In the genomic region with DNA sequence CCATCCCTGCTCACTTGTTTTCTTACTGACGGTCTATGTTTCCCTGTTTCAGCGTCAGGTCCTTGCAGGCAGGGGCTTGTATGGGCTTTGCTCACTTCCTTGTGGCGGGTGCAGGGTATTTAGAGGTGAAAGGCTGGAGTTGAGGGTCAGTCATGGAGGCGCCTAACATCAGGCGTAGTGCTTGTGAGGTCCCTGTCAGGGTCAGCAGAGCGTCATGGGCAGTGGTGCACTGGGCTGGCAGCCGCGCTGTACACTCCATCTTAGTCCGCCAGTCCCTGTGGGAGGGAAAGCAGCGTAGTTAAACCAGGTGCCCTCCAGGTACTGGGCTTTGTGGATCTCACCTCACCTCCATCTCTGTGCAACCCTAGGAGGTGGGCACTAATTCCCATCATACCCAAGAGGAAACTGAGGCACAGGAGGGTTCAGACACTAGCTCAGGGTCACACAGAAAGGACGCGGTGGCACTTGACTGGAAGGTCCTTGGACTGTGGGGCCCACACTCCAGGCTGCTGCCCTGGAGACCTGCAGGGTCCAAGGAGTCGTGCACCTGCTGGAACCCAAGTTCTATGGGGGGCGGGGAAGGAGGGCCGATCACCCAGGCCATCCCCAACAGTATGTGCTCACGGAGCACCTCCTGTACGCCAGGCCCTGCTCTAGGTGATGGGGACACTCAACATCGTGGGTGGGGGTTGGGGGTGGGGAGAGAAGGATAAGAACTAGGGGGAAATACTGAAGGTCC, we compare ENCODE assay signal across 11 cellular contexts. TPM values are rescaled to one million over a fixed set of nuclear protein-coding genes. Genes with fewer than 3 reads are reported as not detected.
DNase-seq lines count a peak whose midpoint lies in the region; ATAC-seq and TF ChIP-seq lines count a peak whose summit lies in the region.
"Had no signal": no experiment of that assay in that cellular context is flagged by ENCODE, and none has a peak within 500 bp of the region (broad histone marks: within the 10 kb centered on the region; RNA-seq: fewer than 3 reads in every experiment).

No MANE protein-coding gene starts in this region.

- no peak for TF ChIP-seq CTCF in GM23338 (conservative IDR thresholded peaks at IDR 0.05; ENCODE audit: low read depth in 2 of 2)
- TF ChIP-seq CTCF in adrenal gland (IDR thresholded peaks at IDR 0.05), result no peak
- TF ChIP-seq CTCF in nephron (IDR thresholded peaks at IDR 0.05; ENCODE audit: unreplicated experiment in 3 of 3), result no peak
- no peak for TF ChIP-seq CTCF in testis (IDR thresholded peaks at IDR 0.05)

- H3K4me3 Mint-ChIP-seq in GM23338, result peak overlapping the region; percentile 37; the same call in 1 of the 3 replicates
- peak overlapping the region; percentile 13 to 51 (median 36) for H3K4me3 Mint-ChIP-seq in nephron

- H3K9ac ChIP-seq in BLaER1 treated with 17β-estradiol and CSF1 and Interleukin-3, amounts not matched to agents 10 nM and 100 nM, result peak overlapping the region in 9 of 11 experiments; percentile 31 to 65 (median 45); a peak in 9 of 22 replicates
- H3K9ac ChIP-seq: SK-N-SH had no signal

- H3K27ac Mint-ChIP-seq in GM23338 (peak overlapping the region; percentile 74), nephron (peak overlapping the region in 2 of 3 experiments; percentile 46 to 48)

- DNase-seq in GM23338 (ENCODE audit: low spot score) (no peak), adrenal gland (no peak), testis (no peak), NCI-H774 (lab: John Stamatoyannopoulos, UW) (no peak), 8988T (no peak)
- DNase-seq: foreskin keratinocyte, SK-N-SH, WERI-Rb-1 had no signal

- H3K4me1 ChIP-seq in BLaER1 treated with 17β-estradiol and CSF1 and Interleukin-3, amounts not matched to agents 10 nM and 100 nM, result peaks cover 39 to 71% (median 48%) of the 10 kb centered on the region in 10 experiments
- H3K4me1 ChIP-seq in GM23338 (ENCODE audit: insufficient read depth) (peaks cover 28% of the 10 kb centered on the region), adrenal gland (replicated peaks in 1 of 2) (peaks cover 62 to 65% of the 10 kb centered on the region in 2 donors), testis (peaks cover 28% of the 10 kb centered on the region)
- H3K4me1 ChIP-seq: foreskin keratinocyte had no signal

- H3K36me3 ChIP-seq in BLaER1 treated with 17β-estradiol and CSF1 and Interleukin-3, amounts not matched to agents 10 nM and 100 nM, result peaks cover 35 to 74% (median 69%) of the 10 kb centered on the region in 11 experiments
- H3K36me3 ChIP-seq in GM23338 (ENCODE audit: insufficient read depth) (peaks cover 26% of the 10 kb centered on the region), adrenal gland (replicated peaks in 1 of 2) (peaks cover 0 to 4% of the 10 kb centered on the region in 2 donors), testis (ENCODE audit: low read depth, missing control alignments) (no peaks in the 10 kb centered on the region)

- H3K27ac ChIP-seq in BLaER1 treated with 17β-estradiol and CSF1 and Interleukin-3, amounts not matched to agents 10 nM and 100 nM, result peak overlapping the region in 2 of 11 experiments; percentile 32 to 61; a peak in 3 of 22 replicates
- peak overlapping the region; percentile 78; the same call in 1 of the 2 replicates for H3K27ac ChIP-seq in GM23338 (ENCODE audit: low read depth)
- peak overlapping the region in 3 of 5 donors; percentile 68 to 81 (median 73) for H3K27ac ChIP-seq in adrenal gland
- H3K27ac ChIP-seq in testis, result no peak overlapping the region
- H3K27ac ChIP-seq: foreskin keratinocyte, WERI-Rb-1 had no signal

- 81 to 88% (median 85%) methylated on average over 8 to 18 of the region's 18 CpGs for WGBS in adrenal gland, 4 donors
- 85 to 86% methylated on average over 13 to 18 of the region's 18 CpGs for WGBS in testis, 2 donors

- H4K20me1 ChIP-seq in BLaER1 treated with 17β-estradiol and CSF1 and Interleukin-3, amounts not matched to agents 10 nM and 100 nM, result peaks cover 56 to 90% (median 88%) of the 10 kb centered on the region in 11 experiments; a peak in 21 of 22 replicates
- H4K20me1 ChIP-seq in GM23338 (replicated peaks; ENCODE audit: insufficient read depth), result peaks cover 59% of the 10 kb centered on the region

- TF ChIP-seq POLR2A in adrenal gland (IDR thresholded peaks at IDR 0.05) (no peak), testis (IDR thresholded peaks at IDR 0.05) (no peak)

- H3K36me3 Mint-ChIP-seq in GM23338 (ENCODE audit: low read depth) (peaks cover 72% of the 10 kb centered on the region), nephron (ENCODE audit: low read depth) (peaks cover 18% of the 10 kb centered on the region)

- peaks cover 17% of the 10 kb centered on the region for H3K27me3 Mint-ChIP-seq in GM23338 (ENCODE audit: insufficient read depth, low read depth, poor library complexity)
- no peaks in the 10 kb centered on the region for H3K27me3 Mint-ChIP-seq in nephron (ENCODE audit: low read depth)

- H3K79me2 ChIP-seq in GM23338 (replicated peaks; ENCODE audit: insufficient read depth), result peaks cover 83% of the 10 kb centered on the region

- no peak overlapping the region for H3K4me3 ChIP-seq in BLaER1 treated with 17β-estradiol and CSF1 and Interleukin-3, amounts not matched to agents 10 nM and 100 nM
- 0 out of 2 replicates have a peak overlapping the region, but pooled peaks have one; percentile 19 for H3K4me3 ChIP-seq in GM23338
- no peak overlapping the region for H3K4me3 ChIP-seq in adrenal gland
- no peak overlapping the region for H3K4me3 ChIP-seq in testis

- H3K9me3 ChIP-seq in BLaER1 treated with 17β-estradiol and CSF1 and Interleukin-3, amounts not matched to agents 10 nM and 100 nM (replicated peaks in 1 of 11), result no peaks in the 10 kb centered on the region
- H3K9me3 ChIP-seq in adrenal gland (replicated peaks in 1 of 3) (no peaks in the 10 kb centered on the region), testis (no peaks in the 10 kb centered on the region)
- H3K9me3 ChIP-seq: SK-N-SH had no signal

- H3K4me1 Mint-ChIP-seq in GM23338 (peaks cover 30% of the 10 kb centered on the region), nephron (peaks cover 33% of the 10 kb centered on the region)

- intact Hi-C loops in adrenal gland (cut with DNase I), result no loop called here
- intact Hi-C loops in testis (cut with DNase I; ENCODE audit: low total_unique reads), result no loop called here

- no peaks in the 10 kb centered on the region for H3K9me2 ChIP-seq in GM23338 (ENCODE audit: insufficient read depth)
- H3K9me2 ChIP-seq: SK-N-SH had no signal

- no peaks in the 10 kb centered on the region for H3K27me3 ChIP-seq in BLaER1 treated with 17β-estradiol and CSF1 and Interleukin-3, amounts not matched to agents 10 nM and 100 nM
- no peaks in the 10 kb centered on the region for H3K27me3 ChIP-seq in GM23338 (ENCODE audit: insufficient read depth)
- H3K27me3 ChIP-seq in adrenal gland, result no peaks in the 10 kb centered on the region
- H3K27me3 ChIP-seq in testis, result no peaks in the 10 kb centered on the region
- H3K27me3 ChIP-seq: foreskin keratinocyte had no signal

- H3K9me3 Mint-ChIP-seq in GM23338 (no peaks in the 10 kb centered on the region; the same call in 2 of the 3 replicates), nephron (no peaks in the 10 kb centered on the region)

- H2AFZ ChIP-seq in GM23338, result no peak overlapping the region

- ATAC-seq in GM23338 (no peak), HG03378 (IDR thresholded peaks at IDR 0.05; ENCODE audit: unreplicated experiment) (no peak)
- ATAC-seq: foreskin keratinocyte had no signal

- peak overlapping the region in 10 of 11 experiments; percentile 5 to 99 (median 92); a peak in 16 of 22 replicates for H3K4me2 ChIP-seq in BLaER1 treated with 17β-estradiol and CSF1 and Interleukin-3, amounts not matched to agents 10 nM and 100 nM
- H3K4me2 ChIP-seq in GM23338, result no peak overlapping the region
- H3K4me2 ChIP-seq: SK-N-SH had no signal

- H3F3A ChIP-seq in GM23338 (replicated peaks; ENCODE audit: low read depth), result peaks cover 21% of the 10 kb centered on the region; the same call in 1 of the 2 replicates

TF ChIP-seq in GM23338, 12 proteins besides CTCF, POLR2A, EP300 and RAD21 (continues in another document):
- TF ChIP-seq, protein P1, sequence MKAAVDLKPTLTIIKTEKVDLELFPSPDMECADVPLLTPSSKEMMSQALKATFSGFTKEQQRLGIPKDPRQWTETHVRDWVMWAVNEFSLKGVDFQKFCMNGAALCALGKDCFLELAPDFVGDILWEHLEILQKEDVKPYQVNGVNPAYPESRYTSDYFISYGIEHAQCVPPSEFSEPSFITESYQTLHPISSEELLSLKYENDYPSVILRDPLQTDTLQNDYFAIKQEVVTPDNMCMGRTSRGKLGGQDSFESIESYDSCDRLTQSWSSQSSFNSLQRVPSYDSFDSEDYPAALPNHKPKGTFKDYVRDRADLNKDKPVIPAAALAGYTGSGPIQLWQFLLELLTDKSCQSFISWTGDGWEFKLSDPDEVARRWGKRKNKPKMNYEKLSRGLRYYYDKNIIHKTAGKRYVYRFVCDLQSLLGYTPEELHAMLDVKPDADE (IDR thresholded peaks at IDR 0.05), result no peak

RNA-seq across cellular contexts. Expression of a gene that starts 4.6 kb away (rescaled TPM):
- total RNA-seq in GM23338 (2014; rRNA removed; shearing (Covaris generic)), result 141 and 174 TPM in 2 replicates
- polyA plus RNA-seq in GM23338 (2016; fragmentation: Nextera tagmentation; extraction: Ambion mirVana), result 122 and 125 TPM in 2 replicates
- total RNA-seq in adrenal gland, result 100 to 1,000 TPM in 1 of 8 donors, 10 to 100 TPM in 7; 42.4 to 101 (median 81.5) TPM
- 100 to 1,000 TPM in 1 of 3 donors, 10 to 100 TPM in 2; 41.5 to 125 (median 74.9) TPM for polyA plus RNA-seq in adrenal gland
- total RNA-seq in testis, result 10 to 100 TPM; 92.4 to 99.3 TPM
- 62.8 TPM for polyA plus RNA-seq in testis (ENCODE audit: insufficient read depth, low read depth, low replicate concordance)

RNA-seq across cellular contexts. Expression of a gene that starts 25.6 kb away (rescaled TPM):
- total RNA-seq in GM23338 (2014; rRNA removed; shearing (Covaris generic)), result 3.4 and 4.8 TPM in 2 replicates
- polyA plus RNA-seq in GM23338 (2016; fragmentation: Nextera tagmentation; extraction: Ambion mirVana), result 1.7 and 1.8 TPM in 2 replicates
- total RNA-seq in adrenal gland, result 10 to 100 TPM in 6 of 8 donors, 1 to 10 TPM in 2; 9.5 to 34.5 (median 15.8) TPM
- polyA plus RNA-seq in adrenal gland, result 10 to 100 TPM in 2 of 3 donors, 1 to 10 TPM in 1; 4.4 to 13.2 (median 11.6) TPM
- total RNA-seq in testis, result 1 to 10 TPM; 3.5 to 6.6 TPM
- polyA plus RNA-seq in testis (ENCODE audit: insufficient read depth, low read depth, low replicate concordance), result 7.5 TPM

RNA-seq across cellular contexts. Expression of a gene that starts 36.8 kb away (rescaled TPM):
- 16.2 and 17.4 TPM in 2 replicates for total RNA-seq in GM23338 (2014; rRNA removed; shearing (Covaris generic))
- polyA plus RNA-seq in GM23338 (2016; fragmentation: Nextera tagmentation; extraction: Ambion mirVana) (14.0 and 14.6 TPM in 2 replicates), adrenal gland (1 to 10 TPM in 1 of 3 donors, under 1 TPM in 1, not detected in 1; 0.88 to 1.7 TPM), testis (ENCODE audit: insufficient read depth, low read depth, low replicate concordance) (8.2 TPM)
- total RNA-seq in adrenal gland (1 to 10 TPM in 2 of 8 donors, under 1 TPM in 5, not detected in 1; 0.20 to 2.6 (median 0.87) TPM), testis (1 to 10 TPM in 1 of 2 donors, under 1 TPM in 1; 0.79 to 1.7 TPM)
- total RNA-seq: foreskin keratinocyte had no signal
- polyA plus RNA-seq: foreskin keratinocyte had no signal

RNA-seq across cellular contexts. Expression of a gene that starts 40.7 kb away (rescaled TPM):
- total RNA-seq in GM23338 (2014; rRNA removed; shearing (Covaris generic)), result 8.8 and 12.8 TPM in 2 replicates
- polyA plus RNA-seq in GM23338 (2016; fragmentation: Nextera tagmentation; extraction: Ambion mirVana) (1.3 and 1.6 TPM in 2 replicates), adrenal gland (1 to 10 TPM in 1 of 3 donors, under 1 TPM in 2; 0.61 to 2.1 (median 0.97) TPM), testis (ENCODE audit: insufficient read depth, low read depth, low replicate concordance) (2.3 TPM)
- total RNA-seq in adrenal gland (1 to 10 TPM; 3.3 to 8.4 (median 6.8) TPM), testis (1 to 10 TPM; 5.4 to 6.6 TPM)

Comparison
In these comparisons a context has a peak if more than half of its experiments do, and no peak if none do; other contexts are left out.
1. H3K27ac ChIP-seq: peak in GM23338 (single experiment) and adrenal gland (3 of 5); none in testis (0 of 2).